ENCODE assay signal across 8 cellular contexts in the genomic region with DNA sequence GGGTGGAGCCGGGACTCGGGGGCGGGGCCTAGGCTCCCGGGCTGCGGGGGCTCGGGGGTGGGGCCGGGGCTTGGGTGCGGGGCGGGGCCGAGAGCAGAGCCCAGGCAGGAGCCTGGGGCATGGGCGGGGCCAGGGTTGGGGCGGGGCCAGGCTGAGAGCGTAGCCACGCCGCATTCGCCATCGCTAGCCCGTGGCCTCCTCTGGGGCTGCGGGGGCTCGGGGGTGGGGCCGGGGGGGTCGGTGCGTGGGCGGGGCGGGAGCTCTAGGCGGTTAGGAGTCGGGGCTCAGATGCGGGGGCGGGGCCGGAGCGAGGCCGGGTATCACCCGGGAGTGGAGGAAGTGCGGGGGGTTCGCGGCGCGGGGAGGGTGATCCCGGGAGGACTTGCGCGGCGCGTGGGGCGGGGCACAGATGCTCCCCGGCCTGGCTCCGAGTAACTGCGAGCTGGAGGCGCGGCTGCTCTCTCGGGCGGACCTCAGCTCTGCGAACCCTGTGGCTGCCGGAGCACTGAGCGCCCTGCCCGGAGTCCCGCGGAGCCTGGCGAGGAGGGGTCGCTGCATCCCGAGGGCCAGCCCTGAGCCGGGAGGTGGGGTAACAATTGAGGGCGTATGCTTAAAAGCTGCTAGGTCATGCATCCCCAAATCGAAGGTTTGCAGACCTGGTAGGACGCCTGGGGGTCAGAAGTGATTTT. TPM values are rescaled to one million over a fixed set of nuclear protein-coding genes. Genes with fewer than 3 reads are reported as not detected.
DNase-seq lines count a peak whose midpoint lies in the region; ATAC-seq and TF ChIP-seq lines count a peak whose summit lies in the region.

No MANE protein-coding gene starts in this region.

- H3K27me3 ChIP-seq in right atrium auricular region: no peaks in the 10 kb centered on the region
- H3K27me3 ChIP-seq in psoas muscle (ENCODE audit: insufficient read depth in 3 of 3, low read length in 2 of 3): no peaks in the 10 kb centered on the region

- TF ChIP-seq CTCF in right atrium auricular region (IDR thresholded peaks at IDR 0.05) (no peak), psoas muscle (IDR thresholded peaks at IDR 0.05) (no peak)

- H3K9me3 ChIP-seq in right atrium auricular region: no peaks in the 10 kb centered on the region
- H3K9me3 ChIP-seq in psoas muscle: no peaks in the 10 kb centered on the region

- intact Hi-C loops in psoas muscle (cut with DNase I): loop anchor here in 1 of 2 donors (10.0 kb wide), 1 partner anchor 391 kb away; no protein-coding TSS in a partner anchor

- H3K36me3 ChIP-seq in right atrium auricular region (peaks cover 7% of the 10 kb centered on the region), psoas muscle (ENCODE audit: insufficient read depth in 1 of 2, low read depth in 1 of 2) (peaks cover 4 to 27% of the 10 kb centered on the region in 2 donors)

- DNase-seq in NCI-H1694 (lab: John Stamatoyannopoulos, UW) (peak; percentile 81), T-helper 2 cell (peak; percentile 87 to 95 (median 93)), anterior cingulate cortex (lab: John Stamatoyannopoulos, UW) (peak; percentile 72 to 100 (median 97)), right atrium auricular region (ENCODE audit: low spot score) (peak; percentile 94), psoas muscle (peak; percentile 98 to 99), ureter (ENCODE audit: low spot score) (peak; percentile 96)

- peaks cover 0 to 18% of the 10 kb centered on the region in 2 donors for H3K4me1 ChIP-seq in right atrium auricular region
- H3K4me1 ChIP-seq in psoas muscle: peaks cover 21% of the 10 kb centered on the region

- peak overlapping the region; percentile 95 for H3K27ac ChIP-seq in right atrium auricular region
- peak overlapping the region; percentile 79 for H3K27ac ChIP-seq in psoas muscle

- ATAC-seq in GM18498 (IDR thresholded peaks at IDR 0.05; ENCODE audit: unreplicated experiment) (peak; percentile 76), HG02884 (IDR thresholded peaks at IDR 0.05; ENCODE audit: unreplicated experiment) (peak; percentile 56), psoas muscle (peak; percentile 93 to 98 (median 96))

- WGBS in psoas muscle, 3 donors: 1 to 2% (median 1%) methylated on average over 23 to 64 of the region's 64 CpGs

- H3K4me3 ChIP-seq in right atrium auricular region: peak overlapping the region; percentile 74 to 81
- peak overlapping the region; percentile 87 for H3K4me3 ChIP-seq in psoas muscle

RNA-seq across cellular contexts. Expression of gene ECI2, which starts 0.4 kb away (rescaled TPM):
- total RNA-seq in right atrium auricular region (10 to 100 TPM; 71.1 to 97.2 TPM), psoas muscle (100 to 1,000 TPM in 3 of 4 donors, 10 to 100 TPM in 1; 77.3 to 118 (median 111) TPM), ureter (25.4 TPM)
- polyA plus RNA-seq in psoas muscle: 100 to 1,000 TPM in 1 of 3 donors, 10 to 100 TPM in 2; 58.2 to 122 (median 90.4) TPM

RNA-seq across cellular contexts. Expression of gene FAM217A, which starts 56.9 kb away (rescaled TPM):
- not detected for total RNA-seq in right atrium auricular region
- not detected for total RNA-seq in psoas muscle
- not detected for polyA plus RNA-seq in psoas muscle
- not detected for total RNA-seq in ureter

Comparison
In these comparisons a context has a peak if more than half of its experiments do, and no peak if none do; other contexts are left out.
1. Peak in every context shown above with its lines: DNase-seq, ATAC-seq, H3K4me3 ChIP-seq and H3K27ac ChIP-seq.